ENCODE assay signal across 9 cellular contexts in genomic region chr17:36082482-36083024, GRCh38. TPM values are rescaled to one million over a fixed set of nuclear protein-coding genes. Genes with fewer than 3 reads are reported as not detected.
A peak's percentile ranks its signal among the peaks of the same experiment; 100 is the strongest.
DNase-seq lines count a peak whose midpoint lies in the region; ATAC-seq and TF ChIP-seq lines count a peak whose summit lies in the region.
"Not testable (repeated sequence)": the region's sequence is repeated elsewhere in the genome, so short reads cannot be mapped to it uniquely, and the experiment has no call there.
"Had no signal": no experiment of that assay in that cellular context is flagged by ENCODE, and none has a peak within 500 bp of the region (broad histone marks: within the 10 kb centered on the region; RNA-seq: fewer than 3 reads in every experiment).

No MANE protein-coding gene starts in this region.

- DNase-seq in HL-60 (ENCODE audit: low read depth in 1 of 2, low spot score in 1 of 2) (peak; percentile 97 to 99), SKM-1 (lab: John Stamatoyannopoulos, UW; ENCODE audit: unreplicated experiment) (peak; percentile 100)
- peak; percentile 63 for DNase-seq in activated T-cell treated with anti-CD3 and anti-CD28 coated beads, Interleukin-2, amount 50 U/mL, for 24 hours
- DNase-seq in left cardiac atrium = not testable (repeated sequence)
- peak; percentile 32 to 37 for DNase-seq in stimulated activated CD4-positive, alpha-beta T cell treated with anti-CD3 and anti-CD28 coated beads, Interleukin-2, amount 100 ng/mL, for 24 hours

- peaks cover 36% of the 10 kb centered on the region for H3K4me1 ChIP-seq in BLaER1

- intact Hi-C loops in left cardiac atrium (cut with DNase I) = not testable (repeated sequence)

- not testable (repeated sequence) for H3K9me3 Mint-ChIP-seq in activated T-cell treated with anti-CD3 and anti-CD28 coated beads, Interleukin-2, amount 50 U/mL, for 24 hours

- peak overlapping the region; percentile 41 for H3K4me3 Mint-ChIP-seq in activated T-cell treated with anti-CD3 and anti-CD28 coated beads, Interleukin-2, amount 50 U/mL, for 24 hours

- ATAC-seq in GM18870 (IDR thresholded peaks at IDR 0.05; ENCODE audit: unreplicated experiment) = peak; percentile 50
- peak; percentile 58 for ATAC-seq in HG02610 (IDR thresholded peaks at IDR 0.05; ENCODE audit: unreplicated experiment)
- ATAC-seq in left cardiac atrium = peak; percentile 85

- H3K9ac ChIP-seq in BLaER1 = peak overlapping the region; percentile 63; the same call in 1 of the 2 replicates

- not testable (repeated sequence) for H3K9me3 ChIP-seq in BLaER1

- H3K27ac Mint-ChIP-seq in activated T-cell treated with anti-CD3 and anti-CD28 coated beads, Interleukin-2, amount 50 U/mL, for 24 hours = peak overlapping the region; percentile 95

- H3K27me3 ChIP-seq in BLaER1; HL-60 (ENCODE audit: insufficient read depth, poor library complexity, severe bottlenecking): not testable (repeated sequence)

- not testable (repeated sequence) for H3K27me3 Mint-ChIP-seq in activated T-cell treated with anti-CD3 and anti-CD28 coated beads, Interleukin-2, amount 50 U/mL, for 24 hours

- H4K20me1 ChIP-seq in BLaER1 = not testable (repeated sequence)

- peak overlapping the region; percentile 41; the same call in 1 of the 2 replicates for H3K4me3 ChIP-seq in BLaER1
- not testable (repeated sequence) for H3K4me3 ChIP-seq in HL-60 (replicated peaks; ENCODE audit: insufficient read depth, low read length)

- H3K27ac ChIP-seq in BLaER1 = peak overlapping the region; percentile 81
- peak overlapping the region; percentile 95 for H3K27ac ChIP-seq in HL-60 (replicated peaks)

- H3K36me3 Mint-ChIP-seq in activated T-cell treated with anti-CD3 and anti-CD28 coated beads, Interleukin-2, amount 50 U/mL, for 24 hours (ENCODE audit: low read depth) = not testable (repeated sequence)

- H3K36me3 ChIP-seq in BLaER1 = not testable (repeated sequence)

- H3K4me2 ChIP-seq in BLaER1 = peak overlapping the region; percentile 89

- peaks cover 47% of the 10 kb centered on the region for H3K4me1 Mint-ChIP-seq in activated T-cell treated with anti-CD3 and anti-CD28 coated beads, Interleukin-2, amount 50 U/mL, for 24 hours (ENCODE audit: low read depth)

- TF ChIP-seq CTCF in HL-60 (IDR thresholded peaks at IDR 0.05; ENCODE audit: insufficient read depth, low read length) = not testable (repeated sequence)

RNA-seq across cellular contexts. Expression of gene CCL3, which starts 7.4 kb away (rescaled TPM):
- 1 to 10 TPM in 1 of 2 donors, under 1 TPM in 1; 0.82 to 1.1 TPM for total RNA-seq in left cardiac atrium
- total RNA-seq: A172 had no signal

RNA-seq across cellular contexts. Expression of gene CCL18, which starts 18.5 kb away (rescaled TPM):
- 10 to 100 TPM; 10.2 to 16.0 TPM for total RNA-seq in left cardiac atrium
- total RNA-seq: A172 had no signal

RNA-seq across cellular contexts. Expression of gene CCL4, which starts 21.1 kb away (rescaled TPM):
- total RNA-seq in left cardiac atrium = 1 to 10 TPM in 1 of 2 donors, under 1 TPM in 1; 0.86 to 2.3 TPM
- total RNA-seq: A172 had no signal
